ENCODE assay signal across 14 cellular contexts in the genomic region with DNA sequence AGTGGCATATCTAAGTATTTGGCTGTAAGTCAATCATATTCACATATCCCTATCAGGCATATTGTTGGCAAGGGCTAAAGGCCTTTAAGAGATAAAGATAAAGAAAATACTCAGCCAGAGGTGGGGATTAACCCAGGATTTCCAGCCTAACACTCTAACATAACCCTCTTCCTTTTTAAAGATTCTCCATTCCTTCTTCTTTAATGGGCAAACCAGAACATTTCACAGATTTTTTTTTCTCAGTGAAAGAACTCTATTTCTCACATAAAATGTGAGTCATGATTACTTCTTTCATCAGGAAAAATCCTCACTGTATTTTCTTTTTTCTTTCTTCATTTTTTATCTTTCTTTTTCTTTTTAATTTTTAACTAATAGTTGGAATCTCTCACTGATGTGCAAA.
DNase-seq lines count a peak whose midpoint lies in the region; ATAC-seq and TF ChIP-seq lines count a peak whose summit lies in the region.
"Had no signal": no experiment of that assay in that cellular context is flagged by ENCODE, and none has a peak within 500 bp of the region (broad histone marks: within the 10 kb centered on the region; RNA-seq: fewer than 3 reads in every experiment).

No MANE protein-coding gene starts in this region.

- no peak for DNase-seq in HFFc6
- DNase-seq in adrenal gland: no peak
- peak; percentile 26 for DNase-seq in iris pigment epithelial cell (ENCODE audit: low read depth)
- peak; percentile 35 for DNase-seq in superior temporal gyrus (ENCODE audit: extremely low spot score)
- DNase-seq in NCI-H2029 (lab: John Stamatoyannopoulos, UW): no peak
- no peak for DNase-seq in CD14-positive monocyte (ENCODE audit: low spot score)
- DNase-seq in sciatic nerve (ENCODE audit: low spot score): no peak
- DNase-seq: activated CD4-positive, alpha-beta T cell treated with anti-CD3 and anti-CD28 coated beads for 48 hours; NCI-H1105 treated with DMSO at 0.1 percent for 48 hours; NCI-H446; T-helper 17 cell had no signal

- H3K27ac Mint-ChIP-seq in HFFc6 (peak overlapping the region; percentile 99), CD14-positive monocyte (no peak overlapping the region)
- H3K27ac Mint-ChIP-seq: activated T-helper 1 cell treated with anti-CD3 and anti-CD28 coated beads, Interleukin-12 subunit alpha, Interleukin-12 subunit beta, Interleukin-2, Interleukin-4 antibody, amounts not matched to agents 30 ng/mL and 10 ng/mL and 1 ng/mL, durations not matched to agents 14 hours and 24 hours and 36 hours; stimulated activated naive CD8-positive, alpha-beta T cell treated with anti-CD3 and anti-CD28 coated beads, Interleukin-15, Interleukin-2, amounts not matched to agents 100 ng/mL and 50 ng/mL, for 24 hours; T-helper 17 cell had no signal

- no peak for TF ChIP-seq POLR2A in adrenal gland (IDR thresholded peaks at IDR 0.05)

- TF ChIP-seq CTCF in HFFc6 (IDR thresholded peaks at IDR 0.05) (no peak), adrenal gland (IDR thresholded peaks at IDR 0.05) (no peak), CD14-positive monocyte (IDR thresholded peaks at IDR 0.05) (no peak)

- H3K4me3 Mint-ChIP-seq in HFFc6 (peak overlapping the region; percentile 78), CD14-positive monocyte (no peak overlapping the region)
- H3K4me3 Mint-ChIP-seq: activated T-helper 1 cell treated with anti-CD3 and anti-CD28 coated beads, Interleukin-12 subunit alpha, Interleukin-12 subunit beta, Interleukin-2, Interleukin-4 antibody, amounts not matched to agents 30 ng/mL and 10 ng/mL and 1 ng/mL, durations not matched to agents 14 hours and 24 hours and 36 hours; stimulated activated naive CD8-positive, alpha-beta T cell treated with anti-CD3 and anti-CD28 coated beads, Interleukin-15, Interleukin-2, amounts not matched to agents 100 ng/mL and 50 ng/mL, for 24 hours; T-helper 17 cell had no signal

- H3K27me3 Mint-ChIP-seq in HFFc6 (ENCODE audit: insufficient read depth) (no peaks in the 10 kb centered on the region), CD14-positive monocyte (ENCODE audit: low read depth in 3 of 3) (peaks cover 0 to 2% (median 1%) of the 10 kb centered on the region in 3 donors)
- H3K27me3 Mint-ChIP-seq: stimulated activated naive CD8-positive, alpha-beta T cell treated with anti-CD3 and anti-CD28 coated beads, Interleukin-15, Interleukin-2, amounts not matched to agents 100 ng/mL and 50 ng/mL, for 24 hours; T-helper 17 cell had no signal

- intact Hi-C loops in adrenal gland (cut with DNase I) (no loop called here), CD14-positive monocyte (cut with micrococcal nuclease) (no loop called here), sciatic nerve (cut with DNase I) (no loop called here)

- peak overlapping the region in 3 of 5 donors; percentile 2 to 38 (median 30) for H3K27ac ChIP-seq in adrenal gland

- no peaks in the 10 kb centered on the region for H3K36me3 ChIP-seq in adrenal gland (replicated peaks in 1 of 2)

- ATAC-seq in GM18870 (IDR thresholded peaks at IDR 0.05; ENCODE audit: unreplicated experiment): no peak
- no peak for ATAC-seq in sciatic nerve
- ATAC-seq: T-helper 17 cell had no signal

- peak overlapping the region in 1 of 4 donors; percentile 25 for H3K4me3 ChIP-seq in adrenal gland

- H3K9me3 Mint-ChIP-seq in HFFc6: no peaks in the 10 kb centered on the region
- peaks cover 0 to 2% (median 0%) of the 10 kb centered on the region in 7 donors for H3K9me3 Mint-ChIP-seq in CD14-positive monocyte
- H3K9me3 Mint-ChIP-seq: activated T-helper 1 cell treated with anti-CD3 and anti-CD28 coated beads, Interleukin-12 subunit alpha, Interleukin-12 subunit beta, Interleukin-2, Interleukin-4 antibody, amounts not matched to agents 30 ng/mL and 10 ng/mL and 1 ng/mL, durations not matched to agents 14 hours and 24 hours and 36 hours; stimulated activated naive CD8-positive, alpha-beta T cell treated with anti-CD3 and anti-CD28 coated beads, Interleukin-15, Interleukin-2, amounts not matched to agents 100 ng/mL and 50 ng/mL, for 24 hours had no signal

- H3K9me3 ChIP-seq in adrenal gland (replicated peaks in 1 of 3): no peaks in the 10 kb centered on the region

- peaks cover 46% of the 10 kb centered on the region for H3K4me1 Mint-ChIP-seq in HFFc6 (ENCODE audit: low read depth)
- H3K4me1 Mint-ChIP-seq in CD14-positive monocyte: no peaks in the 10 kb centered on the region
- H3K4me1 Mint-ChIP-seq: T-helper 17 cell had no signal

- H3K4me1 ChIP-seq in adrenal gland (replicated peaks in 1 of 2): peaks cover 6 to 15% of the 10 kb centered on the region in 2 donors

- H3K27me3 ChIP-seq in adrenal gland: no peaks in the 10 kb centered on the region

- H3K36me3 Mint-ChIP-seq in HFFc6 (ENCODE audit: low read depth) (peaks cover 4% of the 10 kb centered on the region; the same call in 1 of the 2 replicates), CD14-positive monocyte (no peaks in the 10 kb centered on the region)

Comparison
In these comparisons a context has a peak if more than half of its experiments do, and no peak if none do; other contexts are left out.
1. DNase-seq: peak in iris pigment epithelial cell (single experiment) and superior temporal gyrus (single experiment); none in HFFc6 (single experiment), adrenal gland (0 of 7), NCI-H2029 (single experiment), CD14-positive monocyte (single experiment) and sciatic nerve (single experiment).